In the genomic region with DNA sequence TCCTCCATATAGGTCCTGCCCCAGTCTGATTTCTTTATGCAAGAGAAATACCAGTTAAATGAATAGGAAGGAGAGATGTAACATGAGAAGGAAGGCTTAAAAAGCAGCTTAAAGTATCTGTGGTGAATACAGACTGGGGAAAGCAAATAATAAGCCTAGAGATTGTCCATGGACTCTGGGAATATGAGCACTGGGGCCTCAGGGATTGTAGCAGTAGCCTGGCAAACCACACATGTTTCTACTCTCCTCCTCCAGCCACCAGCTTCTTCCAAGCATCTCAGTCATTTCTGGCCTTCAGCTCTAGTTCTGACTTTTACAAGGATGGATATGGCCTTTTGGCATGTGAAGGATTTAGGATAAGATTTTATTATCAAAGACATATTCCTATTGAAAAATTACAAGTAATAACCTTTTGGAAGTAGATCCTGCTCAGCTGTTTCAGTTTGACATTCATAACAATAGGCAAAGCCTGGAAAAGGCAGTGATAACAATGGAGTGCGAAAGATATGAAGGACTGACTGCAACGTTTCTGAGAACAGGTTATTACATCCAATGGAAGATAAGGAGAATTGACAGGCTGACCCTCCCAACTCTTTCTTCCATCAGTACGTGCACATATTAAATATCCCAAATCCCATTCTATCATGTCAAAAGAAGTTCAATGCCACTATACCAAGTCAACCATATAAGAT, we compare ENCODE assay signal across 23 cellular contexts. TPM values are rescaled to one million over a fixed set of nuclear protein-coding genes. Genes with fewer than 3 reads are reported as not detected.
"Had no signal": no experiment of that assay in that cellular context is flagged by ENCODE, and none has a peak within 500 bp of the region (broad histone marks: within the 10 kb centered on the region; RNA-seq: fewer than 3 reads in every experiment).

No MANE protein-coding gene starts in this region.

- ATAC-seq: activated T-cell treated with anti-CD3 and anti-CD28 coated beads, Interleukin-2, amount 50 U/mL, for 72 hours; naive thymus-derived CD4-positive, alpha-beta T cell; stimulated activated naive B cell treated with anti-CD40 and anti-IgM and Interleukin-4, amounts not matched to agents 10 μg/mL and 1 μg/mL and 100 μg/mL, for 72 hours had no signal

- H3K27me3 ChIP-seq: adrenal gland, ascending aorta, esophagus muscularis mucosa, ovary, sigmoid colon, stomach, thyroid gland, upper lobe of left lung, vagina had no signal

- H3K4me1 ChIP-seq: stomach, thyroid gland, upper lobe of left lung, vagina had no signal

- H3K27ac ChIP-seq: adrenal gland, esophagus muscularis mucosa, ovary, sigmoid colon, stomach, thyroid gland, upper lobe of left lung, vagina had no signal

- H3K4me3 ChIP-seq: adrenal gland, ascending aorta, esophagus muscularis mucosa, ovary, sigmoid colon, stomach, thyroid gland, upper lobe of left lung, vagina had no signal

- DNase-seq: activated CD4-positive, alpha-beta T cell treated with anti-CD3 and anti-CD28 coated beads for 4 hours; activated CD4-positive, alpha-beta T cell treated with anti-CD3 and anti-CD28 coated beads, Interleukin-2, amount 50 U/mL, for 4 hours; activated naive CD4-positive, alpha-beta T cell; activated T-cell treated with anti-CD3 and anti-CD28 coated beads for 4 hours; activated T-cell treated with anti-CD3 and anti-CD28 coated beads, Interleukin-2, amount 50 U/mL, for 72 hours; adrenal gland; caudate nucleus; endodermal cell; foreskin melanocyte; islet precursor cell; naive thymus-derived CD4-positive, alpha-beta T cell; ovary; sigmoid colon; stimulated activated CD4-positive, alpha-beta T cell treated with anti-CD3 and anti-CD28 coated beads, Interleukin-15, amount 100 ng/mL, for 24 hours; stimulated activated CD4-positive, alpha-beta T cell treated with anti-CD3 and anti-CD28 coated beads, Interleukin-2, amount 100 ng/mL, for 24 hours; stimulated activated naive B cell treated with anti-CD40 and anti-IgM and Interleukin-4, amounts not matched to agents 10 μg/mL and 1 μg/mL and 100 μg/mL, for 72 hours; stomach; thyroid gland; upper lobe of left lung had no signal

- H3K9me3 ChIP-seq: adrenal gland, ascending aorta, esophagus muscularis mucosa, ovary, sigmoid colon, stomach, thyroid gland, upper lobe of left lung, vagina had no signal

- H3K36me3 ChIP-seq: adrenal gland, ascending aorta, ovary, sigmoid colon, stomach, thyroid gland, upper lobe of left lung, vagina had no signal

RNA-seq across cellular contexts. Expression of gene CYP39A1, which starts 41.6 kb away (rescaled TPM):
- total RNA-seq: activated T-cell treated with anti-CD3 and anti-CD28 coated beads, Interleukin-2, amount 50 U/mL, for 72 hours; naive thymus-derived CD4-positive, alpha-beta T cell; T-helper 1 cell treated with Interleukin-12 subunit alpha and Interleukin-12 subunit beta and Interleukin-4 antibody, amounts not matched to agents 30 ng/mL and 1 ng/mL, for 36 hours had no signal
- polyA plus RNA-seq: naive thymus-derived CD4-positive, alpha-beta T cell had no signal

RNA-seq across cellular contexts. Expression of gene SLC25A27, which starts 41.8 kb away (rescaled TPM):
- total RNA-seq: T-helper 1 cell treated with Interleukin-12 subunit alpha and Interleukin-12 subunit beta and Interleukin-4 antibody, amounts not matched to agents 30 ng/mL and 1 ng/mL, for 36 hours had no signal
